ENCODE assay signal across 8 cellular contexts in genomic region chr10:97427571-97428179, GRCh38. TPM values are rescaled to one million over a fixed set of nuclear protein-coding genes. Genes with fewer than 3 reads are reported as not detected.
DNase-seq lines count a peak whose midpoint lies in the region; ATAC-seq and TF ChIP-seq lines count a peak whose summit lies in the region.

No MANE protein-coding gene starts in this region.

- peaks cover 29% of the 10 kb centered on the region for H3K36me3 ChIP-seq in cardiac muscle cell

- peak overlapping the region; percentile 71 to 95 (median 93) for H3K4me3 Mint-ChIP-seq in naive thymus-derived CD8-positive, alpha-beta T cell

- H3K27ac Mint-ChIP-seq in naive thymus-derived CD8-positive, alpha-beta T cell, result peak overlapping the region in 9 of 10 donors; percentile 86 to 99 (median 93)

- intact Hi-C loops in cardiac septum (cut with DNase I), result loop anchor here (2.0 kb wide), 1 partner anchor 19 kb away; the partner anchor contains the start of genes EXOSC1 and ZDHHC16

- H3K27me3 Mint-ChIP-seq in naive thymus-derived CD8-positive, alpha-beta T cell, result peaks cover 0 to 2% (median 0%) of the 10 kb centered on the region in 5 donors

- peaks cover 0 to 37% (median 3%) of the 10 kb centered on the region in 3 donors for H3K36me3 Mint-ChIP-seq in naive thymus-derived CD8-positive, alpha-beta T cell

- peak overlapping the region; percentile 68 for H3K27ac ChIP-seq in cardiac muscle cell

- peaks cover 7 to 51% (median 39%) of the 10 kb centered on the region in 4 donors for H3K4me1 Mint-ChIP-seq in naive thymus-derived CD8-positive, alpha-beta T cell

- DNase-seq in cardiac muscle cell (ENCODE audit: low read depth in 1 of 2, low spot score in 1 of 2), result peak; percentile 52 to 60
- no peak for DNase-seq in cardiac septum (ENCODE audit: low spot score)
- DNase-seq in SW480 (ENCODE audit: low spot score), result peak; percentile 54
- peak; percentile 67 for DNase-seq in epithelial cell of esophagus (ENCODE audit: low read depth)
- DNase-seq in naive thymus-derived CD8-positive, alpha-beta T cell, result no peak
- DNase-seq in NCI-H345 (lab: John Stamatoyannopoulos, UW), result no peak

- no peaks in the 10 kb centered on the region for H3K27me3 ChIP-seq in cardiac muscle cell

- peaks cover 11% of the 10 kb centered on the region for H3K4me1 ChIP-seq in cardiac muscle cell (ENCODE audit: low read depth)

- peak overlapping the region; percentile 62 for H3K4me3 ChIP-seq in cardiac muscle cell
- H3K4me3 ChIP-seq in epithelial cell of esophagus (ENCODE audit: low read length), result peak overlapping the region; percentile 96

- no peaks in the 10 kb centered on the region for H3K9me3 Mint-ChIP-seq in naive thymus-derived CD8-positive, alpha-beta T cell

- no peak for TF ChIP-seq POLR2A in GM18505 (IDR thresholded peaks at IDR 0.05; ENCODE audit: borderline replicate concordance, extremely low read depth, insufficient read depth, insufficient read length)

- POLR2A ChIA-PET in naive thymus-derived CD8-positive, alpha-beta T cell (lab: Charles Lee), result interaction anchor here (2.4 kb wide), 1 partner anchor 13 kb away, joined by 9 read pairs; no protein-coding TSS in a partner anchor

- H3K9me3 ChIP-seq in cardiac muscle cell (ENCODE audit: low read depth), result no peaks in the 10 kb centered on the region

- TF ChIP-seq CTCF in cardiac muscle cell (IDR thresholded peaks at IDR 0.05; ENCODE audit: low read depth, low read length) (no peak), epithelial cell of esophagus (IDR thresholded peaks at IDR 0.05; ENCODE audit: insufficient read depth, low read depth, low read length, missing control alignments) (no peak)

- no peak for ATAC-seq in naive thymus-derived CD8-positive, alpha-beta T cell
- no peak for ATAC-seq in GM21786 (IDR thresholded peaks at IDR 0.05; ENCODE audit: unreplicated experiment)
- ATAC-seq in GM18505 (IDR thresholded peaks at IDR 0.05; ENCODE audit: unreplicated experiment), result no peak

RNA-seq across cellular contexts. Expression of gene PGAM1, which starts 1.7 kb away (rescaled TPM):
- total RNA-seq in cardiac muscle cell (912 and 1,364 TPM in 2 replicates), cardiac septum (331 TPM)
- polyA plus RNA-seq in cardiac muscle cell, result 1,322 and 1,889 TPM in 2 replicates
- 10 to 100 TPM; 69.6 to 72.4 TPM for total RNA-seq in naive thymus-derived CD8-positive, alpha-beta T cell
- polyA plus RNA-seq in naive thymus-derived CD8-positive, alpha-beta T cell, result 100 to 1,000 TPM; 191 to 222 (median 193) TPM

RNA-seq across cellular contexts. Expression of gene EXOSC1, which starts 18.1 kb away (rescaled TPM):
- total RNA-seq in cardiac muscle cell (33.6 and 38.3 TPM in 2 replicates), cardiac septum (15.8 TPM)
- 56.5 and 75.0 TPM in 2 replicates for polyA plus RNA-seq in cardiac muscle cell
- total RNA-seq in naive thymus-derived CD8-positive, alpha-beta T cell, result 10 to 100 TPM; 46.9 to 50.6 TPM
- polyA plus RNA-seq in naive thymus-derived CD8-positive, alpha-beta T cell, result 10 to 100 TPM; 67.4 to 87.0 (median 77.1) TPM

RNA-seq across cellular contexts. Expression of gene ZDHHC16, which starts 18.3 kb away (rescaled TPM):
- total RNA-seq in cardiac muscle cell (30.8 and 43.2 TPM in 2 replicates), cardiac septum (25.5 TPM)
- polyA plus RNA-seq in cardiac muscle cell, result 58.4 and 85.5 TPM in 2 replicates
- 10 to 100 TPM; 28.1 to 29.3 TPM for total RNA-seq in naive thymus-derived CD8-positive, alpha-beta T cell
- polyA plus RNA-seq in naive thymus-derived CD8-positive, alpha-beta T cell, result 10 to 100 TPM; 20.0 to 31.4 (median 25.3) TPM

RNA-seq across cellular contexts. Expression of gene RRP12, which starts 26.5 kb away (rescaled TPM):
- 14.5 and 16.2 TPM in 2 replicates for total RNA-seq in cardiac muscle cell
- polyA plus RNA-seq in cardiac muscle cell, result 14.8 and 14.9 TPM in 2 replicates
- 23.5 TPM for total RNA-seq in cardiac septum
- total RNA-seq in naive thymus-derived CD8-positive, alpha-beta T cell, result 10 to 100 TPM; 25.5 to 27.2 TPM
- polyA plus RNA-seq in naive thymus-derived CD8-positive, alpha-beta T cell, result 10 to 100 TPM in 1 of 3 donors, 1 to 10 TPM in 2; 8.0 to 17.3 (median 8.3) TPM

Comparison
In these comparisons a context has a peak if more than half of its experiments do, and no peak if none do; other contexts are left out.
1. DNase-seq: peak in cardiac muscle cell (2 of 2), SW480 (single experiment) and epithelial cell of esophagus (single experiment); none in cardiac septum (single experiment), naive thymus-derived CD8-positive, alpha-beta T cell (0 of 10) and NCI-H345 (single experiment).